In the genomic region with DNA sequence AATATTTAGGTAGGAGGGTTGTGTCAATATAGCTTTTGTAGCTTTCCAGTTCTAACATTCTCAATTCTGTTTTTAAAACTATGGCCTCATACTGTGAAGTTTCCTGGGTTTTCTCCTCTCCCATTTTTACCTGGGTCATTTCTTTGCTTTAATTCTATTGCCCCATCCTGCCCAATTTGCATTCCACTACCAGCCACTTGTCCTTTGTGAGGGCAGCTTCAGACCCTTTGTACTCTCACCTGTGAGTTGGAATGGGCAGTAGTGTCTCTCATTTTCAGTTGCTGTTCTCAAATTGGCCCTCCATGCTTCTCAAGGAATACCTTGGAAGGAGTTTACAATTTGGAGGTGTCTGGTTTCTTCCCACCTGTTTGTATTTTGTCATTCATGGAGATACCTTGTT, we compare ENCODE assay signal across 28 cellular contexts.
"Had no signal": no experiment of that assay in that cellular context is flagged by ENCODE, and none has a peak within 500 bp of the region (broad histone marks: within the 10 kb centered on the region; RNA-seq: fewer than 3 reads in every experiment).

No MANE protein-coding gene starts in this region.

- H3K36me3 ChIP-seq: adrenal gland, esophagus squamous epithelium, left ventricle myocardium inferior, right lobe of liver, thoracic aorta had no signal

- H3K27me3 Mint-ChIP-seq: activated CD4-positive, alpha-beta T cell treated with anti-CD3 and anti-CD28 coated beads for 36 hours; activated CD8-positive, alpha-beta memory T cell treated with anti-CD3 and anti-CD28 coated beads, Interleukin-2, amount 10 ng/mL, durations not matched to agents 7 days and 5 days; activated naive CD8-positive, alpha-beta T cell treated with anti-CD3 and anti-CD28 coated beads for 36 hours; stimulated activated naive CD8-positive, alpha-beta T cell treated with anti-CD3 and anti-CD28 coated beads, Interleukin-15, Interleukin-2, amounts not matched to agents 100 ng/mL and 50 ng/mL, for 24 hours had no signal

- H3K4me3 Mint-ChIP-seq: activated CD4-positive, alpha-beta T cell treated with anti-CD3 and anti-CD28 coated beads for 36 hours; activated CD8-positive, alpha-beta memory T cell treated with anti-CD3 and anti-CD28 coated beads, Interleukin-2, amount 10 ng/mL, durations not matched to agents 7 days and 5 days; activated CD8-positive, alpha-beta T cell treated with anti-CD3 and anti-CD28 coated beads, Interleukin-2, amount 10 ng/mL, durations not matched to agents 7 days and 5 days; activated naive CD8-positive, alpha-beta T cell treated with anti-CD3 and anti-CD28 coated beads for 36 hours; nephron; stimulated activated effector memory CD8-positive, alpha-beta T cell treated with anti-CD3 and anti-CD28 coated beads, Interleukin-12 subunit alpha, Interleukin-12 subunit beta, amount 100 ng/mL, for 72 hours; stimulated activated naive CD8-positive, alpha-beta T cell treated with anti-CD3 and anti-CD28 coated beads, Interleukin-15, Interleukin-2, amounts not matched to agents 100 ng/mL and 50 ng/mL, for 24 hours; T-helper 2 cell treated with Interferon-gamma antibody and Interleukin-4, amounts not matched to agents 5 μg/mL and 100 μg/mL, for 36 hours had no signal

- ATAC-seq: activated CD4-positive, alpha-beta T cell treated with anti-CD3 and anti-CD28 coated beads for 36 hours; activated CD8-positive, alpha-beta memory T cell treated with anti-CD3 and anti-CD28 coated beads, Interleukin-2, amount 10 ng/mL, durations not matched to agents 7 days and 5 days; activated CD8-positive, alpha-beta T cell treated with anti-CD3 and anti-CD28 coated beads, Interleukin-2, amount 10 ng/mL, durations not matched to agents 7 days and 5 days; body of pancreas; right lobe of liver; stimulated activated effector memory CD8-positive, alpha-beta T cell treated with anti-CD3 and anti-CD28 coated beads, Interleukin-12 subunit alpha, Interleukin-12 subunit beta, amount 100 ng/mL, for 72 hours had no signal

- H3K27ac Mint-ChIP-seq: activated CD4-positive, alpha-beta T cell treated with anti-CD3 and anti-CD28 coated beads for 36 hours; activated CD8-positive, alpha-beta memory T cell treated with anti-CD3 and anti-CD28 coated beads, Interleukin-2, amount 10 ng/mL, durations not matched to agents 7 days and 5 days; activated CD8-positive, alpha-beta T cell treated with anti-CD3 and anti-CD28 coated beads, Interleukin-2, amount 10 ng/mL, durations not matched to agents 7 days and 5 days; activated naive CD8-positive, alpha-beta T cell treated with anti-CD3 and anti-CD28 coated beads for 36 hours; nephron; stimulated activated effector memory CD8-positive, alpha-beta T cell treated with anti-CD3 and anti-CD28 coated beads, Interleukin-12 subunit alpha, Interleukin-12 subunit beta, amount 100 ng/mL, for 72 hours; stimulated activated naive CD8-positive, alpha-beta T cell treated with anti-CD3 and anti-CD28 coated beads, Interleukin-15, Interleukin-2, amounts not matched to agents 100 ng/mL and 50 ng/mL, for 24 hours; T-helper 2 cell treated with Interferon-gamma antibody and Interleukin-4, amounts not matched to agents 5 μg/mL and 100 μg/mL, for 36 hours had no signal

- H3K9me3 ChIP-seq: adrenal gland, body of pancreas, esophagus squamous epithelium, right lobe of liver, thoracic aorta had no signal

- DNase-seq: activated CD4-positive, alpha-beta T cell treated with anti-CD3 and anti-CD28 coated beads for 36 hours; activated CD4-positive, CD25-positive, alpha-beta regulatory T cell; activated CD8-positive, alpha-beta memory T cell treated with anti-CD3 and anti-CD28 coated beads, Interleukin-2, amount 10 ng/mL, durations not matched to agents 7 days and 5 days; activated CD8-positive, alpha-beta T cell treated with anti-CD3 and anti-CD28 coated beads, Interleukin-2, amount 10 ng/mL, durations not matched to agents 7 days and 5 days; activated naive CD4-positive, alpha-beta T cell; activated naive CD8-positive, alpha-beta T cell treated with anti-CD3 and anti-CD28 coated beads for 36 hours; activated T-cell treated with anti-CD3 and anti-CD28 coated beads, Interleukin-2, amount 50 U/mL, for 48 hours; adrenal gland; aorta; body of pancreas; dermis blood vessel endothelial cell; effector CD4-positive, alpha-beta T cell; esophagus squamous epithelium; foreskin melanocyte; islet precursor cell; left ventricle myocardium inferior; mesendoderm; right lobe of liver; stimulated activated CD4-positive, alpha-beta T cell treated with anti-CD3 and anti-CD28 coated beads, Interleukin-4, amount 100 ng/mL, for 24 hours; T-helper 1 cell; trophoblast cell had no signal

- H3K27me3 ChIP-seq: adrenal gland, body of pancreas, esophagus squamous epithelium, right lobe of liver had no signal

- H3K27ac ChIP-seq: adrenal gland, body of pancreas, epithelial cell of prostate, esophagus squamous epithelium, left ventricle myocardium inferior, right lobe of liver, thoracic aorta had no signal

- H3K36me3 Mint-ChIP-seq: activated naive CD8-positive, alpha-beta T cell treated with anti-CD3 and anti-CD28 coated beads for 36 hours; stimulated activated effector memory CD8-positive, alpha-beta T cell treated with anti-CD3 and anti-CD28 coated beads, Interleukin-12 subunit alpha, Interleukin-12 subunit beta, amount 100 ng/mL, for 72 hours had no signal

- H3K4me1 Mint-ChIP-seq: activated CD4-positive, alpha-beta T cell treated with anti-CD3 and anti-CD28 coated beads for 36 hours; activated CD8-positive, alpha-beta memory T cell treated with anti-CD3 and anti-CD28 coated beads, Interleukin-2, amount 10 ng/mL, durations not matched to agents 7 days and 5 days; activated naive CD8-positive, alpha-beta T cell treated with anti-CD3 and anti-CD28 coated beads for 36 hours; nephron; stimulated activated effector memory CD8-positive, alpha-beta T cell treated with anti-CD3 and anti-CD28 coated beads, Interleukin-12 subunit alpha, Interleukin-12 subunit beta, amount 100 ng/mL, for 72 hours had no signal

- H3K4me3 ChIP-seq: adrenal gland, body of pancreas, esophagus squamous epithelium, left ventricle myocardium inferior, lung, right lobe of liver, thoracic aorta had no signal

- H3K4me1 ChIP-seq: adrenal gland, body of pancreas, esophagus squamous epithelium, left ventricle myocardium inferior, right lobe of liver had no signal
